1 cellular context compared by ENCODE assay signal in the genomic region with DNA sequence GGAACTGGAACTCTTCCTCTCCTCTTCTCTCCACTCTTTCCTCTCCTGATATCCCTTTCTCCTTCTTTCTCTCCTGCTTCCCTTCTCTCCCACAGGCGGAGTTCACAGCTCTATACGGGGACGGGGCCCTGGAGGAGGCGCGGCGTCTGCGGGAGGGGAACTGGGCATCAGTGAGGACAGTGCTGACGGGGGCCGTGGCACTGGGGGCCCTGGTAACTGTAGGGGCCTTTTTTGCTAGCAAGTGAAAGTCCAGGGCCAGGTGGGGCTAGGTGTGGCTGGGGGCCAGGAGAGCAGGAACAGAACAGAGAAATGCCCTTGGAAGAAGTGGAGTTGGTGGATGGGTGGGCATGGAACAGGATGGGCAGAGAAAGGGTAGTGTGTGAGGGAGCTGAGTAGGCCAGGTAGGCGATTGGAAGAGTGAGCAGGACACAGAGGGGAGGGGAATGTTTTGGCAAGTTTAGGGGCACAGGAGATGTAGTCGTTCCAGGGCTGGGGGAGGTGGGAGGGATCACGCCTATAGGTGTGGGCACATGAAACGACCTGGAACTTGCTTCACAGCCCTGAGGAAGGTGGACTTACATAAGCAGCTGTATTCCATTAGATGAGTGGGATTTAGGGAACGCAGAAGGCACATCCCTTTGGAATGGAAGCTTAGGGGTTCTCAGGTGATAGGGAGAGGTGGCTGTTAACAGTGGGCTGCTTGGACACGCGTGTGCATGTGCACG.
TF ChIP-seq lines count a peak whose summit lies in the region.

No MANE protein-coding gene starts in this region.

TF ChIP-seq in K562, 482 proteins besides CTCF, POLR2A, EP300 and RAD21:
- TF ChIP-seq POLR2G (IDR thresholded peaks at IDR 0.05; ENCODE audit: low read depth, low read length) (0 out of 2 replicates have a peak, but pooled peaks have one; percentile 16), RBFOX2 (IDR thresholded peaks at IDR 0.05; ENCODE audit: low read depth, low read length) (0 out of 2 replicates have a peak, but pooled peaks have one; percentile 23), ZNF23 (CRISPR knock-in tag; IDR thresholded peaks at IDR 0.05) (no peak)
